ENCODE assay signal across 17 cellular contexts in genomic region chr10:79054203-79055099, GRCh38. TPM values are rescaled to one million over a fixed set of nuclear protein-coding genes. Genes with fewer than 3 reads are reported as not detected.
DNase-seq lines count a peak whose midpoint lies in the region; ATAC-seq and TF ChIP-seq lines count a peak whose summit lies in the region.
"Had no signal": no experiment of that assay in that cellular context is flagged by ENCODE, and none has a peak within 500 bp of the region (broad histone marks: within the 10 kb centered on the region; RNA-seq: fewer than 3 reads in every experiment).

No MANE protein-coding gene starts in this region.

- no peaks in the 10 kb centered on the region for H3K9me3 ChIP-seq in HCT116 (ENCODE audit: control insufficient read depth in 1 of 2, insufficient read depth in 1 of 2, low read depth in 1 of 2, low read length in 2 of 2)
- no peaks in the 10 kb centered on the region for H3K9me3 ChIP-seq in sigmoid colon
- no peaks in the 10 kb centered on the region for H3K9me3 ChIP-seq in esophagus squamous epithelium
- H3K9me3 ChIP-seq: adrenal gland had no signal

- DNase-seq in HCT116 (ENCODE audit: low read depth, low spot score) (no peak), RWPE1 (ENCODE audit: low spot score) (no peak), left lobe of liver (ENCODE audit: low spot score) (peak; percentile 45), sigmoid colon (peak; percentile 53), esophagus squamous epithelium (lab: John Stamatoyannopoulos, UW) (no peak), NK-92 (lab: John Stamatoyannopoulos, UW; ENCODE audit: unreplicated experiment) (no peak)
- no peak for DNase-seq in stimulated activated CD4-positive, alpha-beta T cell treated with anti-CD3 and anti-CD28 coated beads, Interleukin-4, amount 100 ng/mL, for 24 hours
- DNase-seq: activated CD4-positive, alpha-beta T cell treated with anti-CD3 and anti-CD28 coated beads, Interleukin-2, amount 50 U/mL, for 1 hour; central memory CD4-positive, alpha-beta T cell; effector memory CD8-positive, alpha-beta T cell; kidney glomerular epithelial cell; NCI-H2081; NCI-H774; occipital lobe; stimulated activated CD4-positive, alpha-beta T cell treated with anti-CD3 and anti-CD28 coated beads, Interleukin-4, amount 100 ng/mL, for 4 hours; stimulated activated CD8-positive, alpha-beta memory T cell treated with anti-CD3 and anti-CD28 coated beads, Interleukin-4, amount 100 ng/mL, for 48 hours had no signal

- no peak overlapping the region for H3K9ac ChIP-seq in HCT116 (ENCODE audit: low read length)

- POLR2A ChIA-PET in HCT116 (lab: Charles Lee), result no interaction called here
- POLR2A ChIA-PET in RWPE1 (lab: Yijun Ruan, JAX; ENCODE audit: low non-redundant PET), result no interaction called here

- H3K4me3 ChIP-seq in HCT116 (replicated peaks in 1 of 2; ENCODE audit: low read depth in 1 of 2, low read length in 2 of 2), result no peak overlapping the region
- no peak overlapping the region for H3K4me3 ChIP-seq in sigmoid colon
- H3K4me3 ChIP-seq in esophagus squamous epithelium, result no peak overlapping the region
- H3K4me3 ChIP-seq: adrenal gland had no signal

- TF ChIP-seq POLR2A in HCT116 (IDR thresholded peaks at IDR 0.05; ENCODE audit: borderline replicate concordance, extremely low read depth, insufficient read depth, insufficient read length), result no peak
- no peak for TF ChIP-seq POLR2A in sigmoid colon (IDR thresholded peaks at IDR 0.05)
- no peak for TF ChIP-seq POLR2A in esophagus squamous epithelium (IDR thresholded peaks at IDR 0.05)

- no peak for TF ChIP-seq RAD21 in HCT116 (IDR thresholded peaks at IDR 0.05; ENCODE audit: low read depth)

- CTCF ChIA-PET in HCT116 (lab: Charles Lee) (no interaction called here), RWPE1 (lab: Yijun Ruan, JAX) (interaction anchor here (0.5 kb wide), 1 partner anchor 364 kb away, joined by 3 read pairs; no protein-coding TSS in a partner anchor)

- TF ChIP-seq CTCF in HCT116 (IDR thresholded peaks at IDR 0.05 in 2 of 3, conservative IDR thresholded peaks at IDR 0.05 in 1 of 3; ENCODE audit: borderline replicate concordance in 1 of 3, insufficient read depth in 1 of 3, low read depth in 2 of 3, low read length in 2 of 3), result no peak
- TF ChIP-seq CTCF in RWPE1 (conservative IDR thresholded peaks at IDR 0.05; ENCODE audit: low read depth), result no peak
- no peak for TF ChIP-seq CTCF in sigmoid colon (IDR thresholded peaks at IDR 0.05)
- no peak for TF ChIP-seq CTCF in esophagus squamous epithelium (IDR thresholded peaks at IDR 0.05)

- H3K27ac ChIP-seq in HCT116 (ENCODE audit: low read depth, low read length), result no peak overlapping the region
- peak overlapping the region; percentile 78 for H3K27ac ChIP-seq in RWPE1
- H3K27ac ChIP-seq in sigmoid colon, result no peak overlapping the region
- H3K27ac ChIP-seq in esophagus squamous epithelium, result no peak overlapping the region
- H3K27ac ChIP-seq: adrenal gland had no signal

- intact Hi-C loops in HCT116 (cut with micrococcal nuclease) (no loop called here), sigmoid colon (cut with DNase I) (no loop called here), esophagus squamous epithelium (cut with DNase I) (no loop called here)

- H3K9me2 ChIP-seq in HCT116 (ENCODE audit: insufficient read depth), result no peaks in the 10 kb centered on the region

- H4K20me1 ChIP-seq in HCT116 (ENCODE audit: insufficient read depth), result no peaks in the 10 kb centered on the region

- BruUV-seq in HCT116 (replicated peaks; lab: Mats Ljungman, UMichigan), result no TSS peak

- no peaks in the 10 kb centered on the region for H3K79me2 ChIP-seq in HCT116 (ENCODE audit: insufficient read depth, low read length)

- peak; percentile 48 for ATAC-seq in HCT116
- no peak for ATAC-seq in left lobe of liver
- ATAC-seq: effector memory CD8-positive, alpha-beta T cell had no signal

- TF ChIP-seq EP300 in sigmoid colon (IDR thresholded peaks at IDR 0.05), result no peak

- 21 to 77% methylated on average over 13 of the region's 13 CpGs for WGBS in sigmoid colon, 2 donors
- 51 to 62% methylated on average over 6 to 12 of the region's 13 CpGs for WGBS in esophagus squamous epithelium, 2 donors

- RAD21 ChIA-PET in HCT116 (lab: Charles Lee; ENCODE audit: low non-redundant PET in 1 of 2, low total read pairs in 2 of 2, uncharacterized antibody in 2 of 2, unreplicated experiment in 2 of 2), result no interaction called here

- no peak overlapping the region for H3K4me2 ChIP-seq in HCT116 (ENCODE audit: low read length)

- H3K27me3 ChIP-seq in HCT116 (ENCODE audit: insufficient read depth, low read length) (no peaks in the 10 kb centered on the region), sigmoid colon (no peaks in the 10 kb centered on the region), esophagus squamous epithelium (no peaks in the 10 kb centered on the region)
- H3K27me3 ChIP-seq: adrenal gland had no signal

- no peak overlapping the region for H2AFZ ChIP-seq in HCT116 (ENCODE audit: low read depth, low read length, poor library complexity, severe bottlenecking)

- H3K36me3 ChIP-seq in HCT116 (ENCODE audit: control insufficient read depth in 1 of 2, insufficient read depth in 2 of 2, low read length in 2 of 2) (no peaks in the 10 kb centered on the region), sigmoid colon (no peaks in the 10 kb centered on the region), esophagus squamous epithelium (no peaks in the 10 kb centered on the region)
- H3K36me3 ChIP-seq: adrenal gland had no signal

- H3K4me1 ChIP-seq in HCT116 (ENCODE audit: control insufficient read depth in 1 of 2, insufficient read depth in 2 of 2, low read length in 2 of 2) (peaks cover 0 to 14% of the 10 kb centered on the region in 2 experiments; a peak in 1 of 4 replicates), sigmoid colon (peaks cover 0 to 6% (median 1%) of the 10 kb centered on the region in 4 donors), esophagus squamous epithelium (peaks cover 0 to 5% (median 0%) of the 10 kb centered on the region in 3 donors)

TF ChIP-seq in HCT116, 20 proteins besides CTCF, POLR2A, EP300 and RAD21:
- TF ChIP-seq MAX (IDR thresholded peaks at IDR 0.05) (no peak; the same call in 1 of the 2 replicates), SRF (IDR thresholded peaks at IDR 0.05; ENCODE audit: low read depth) (no peak), JUND (IDR thresholded peaks at IDR 0.05) (no peak), ZNF274 (IDR thresholded peaks at IDR 0.05; ENCODE audit: low read depth, low read length) (no peak), ZBTB33 (IDR thresholded peaks at IDR 0.05; ENCODE audit: extremely low read depth, insufficient replicate concordance, low read length) (no peak), EZH2 (IDR thresholded peaks at IDR 0.05) (no peak), ZFX (IDR thresholded peaks at IDR 0.05) (no peak), CEBPB (IDR thresholded peaks at IDR 0.05; ENCODE audit: low read depth) (no peak), CBX3 (IDR thresholded peaks at IDR 0.05; ENCODE audit: low read depth) (no peak), SP1 (IDR thresholded peaks at IDR 0.05; ENCODE audit: low read depth) (no peak), ELF1 (IDR thresholded peaks at IDR 0.05; ENCODE audit: borderline replicate concordance, low read depth) (no peak), TCF7L2 (IDR thresholded peaks at IDR 0.05; ENCODE audit: borderline replicate concordance, extremely low read depth, insufficient read depth, insufficient read length) (no peak)

RNA-seq across cellular contexts. Expression of gene ZMIZ1, which starts 14.3 kb away (rescaled TPM):
- 28.4 TPM for total RNA-seq in HCT116 (2021; ENCODE audit: unreplicated experiment)
- polyA plus RNA-seq in HCT116 (2012), result 18.9 and 19.3 TPM in 2 replicates
- total RNA-seq in left lobe of liver, result 15.0 TPM
- 10 to 100 TPM; 26.5 to 49.3 (median 37.5) TPM for total RNA-seq in sigmoid colon
- 10 to 100 TPM; 17.4 to 31.5 (median 25.4) TPM for polyA plus RNA-seq in sigmoid colon
- total RNA-seq in esophagus squamous epithelium, result 10 to 100 TPM; 28.2 to 79.5 (median 40.4) TPM

Comparison
In these comparisons a context has a peak if more than half of its experiments do, and no peak if none do; other contexts are left out.
1. DNase-seq: peak in left lobe of liver (single experiment) and sigmoid colon (single experiment); none in HCT116 (single experiment), RWPE1 (single experiment), stimulated activated CD4-positive, alpha-beta T cell treated with anti-CD3 and anti-CD28 coated beads, Interleukin-4, amount 100 ng/mL, for 24 hours (single experiment), esophagus squamous epithelium (single experiment) and NK-92 (single experiment).